10 cellular contexts compared by ENCODE assay signal in genomic region chr7:66894463-66895080, GRCh38. TPM values are rescaled to one million over a fixed set of nuclear protein-coding genes. Genes with fewer than 3 reads are reported as not detected.
DNase-seq lines count a peak whose midpoint lies in the region; ATAC-seq and TF ChIP-seq lines count a peak whose summit lies in the region.
"Had no signal": no experiment of that assay in that cellular context is flagged by ENCODE, and none has a peak within 500 bp of the region (broad histone marks: within the 10 kb centered on the region; RNA-seq: fewer than 3 reads in every experiment).

No MANE protein-coding gene starts in this region.

- no peaks in the 10 kb centered on the region for H3K4me1 Mint-ChIP-seq in T-cell
- H3K4me1 Mint-ChIP-seq: nephron had no signal

- H3K4me3 Mint-ChIP-seq in T-cell = no peak overlapping the region
- H3K4me3 Mint-ChIP-seq: nephron; T-helper 2 cell treated with Interferon-gamma antibody and Interleukin-4, amounts not matched to agents 5 μg/mL and 100 μg/mL, for 36 hours had no signal

- H3K9me3 ChIP-seq in heart left ventricle = no peaks in the 10 kb centered on the region

- H3K36me3 ChIP-seq in brain microvascular endothelial cell (replicated peaks) (no peaks in the 10 kb centered on the region), heart left ventricle (peaks cover 0 to 47% (median 5%) of the 10 kb centered on the region in 9 donors)

- no peaks in the 10 kb centered on the region for H3K9me3 Mint-ChIP-seq in T-cell
- H3K9me3 Mint-ChIP-seq: nephron; T-helper 2 cell treated with Interferon-gamma antibody and Interleukin-4, amounts not matched to agents 5 μg/mL and 100 μg/mL, for 36 hours had no signal

- H3K36me3 Mint-ChIP-seq in T-cell = peaks cover 8% of the 10 kb centered on the region

- H3K27me3 ChIP-seq in brain microvascular endothelial cell (replicated peaks) (no peaks in the 10 kb centered on the region), heart left ventricle (no peaks in the 10 kb centered on the region)

- peak; percentile 42 for DNase-seq in NCI-H2107 treated with DMSO at 0.1 percent for 48 hours (lab: John Stamatoyannopoulos, UW; ENCODE audit: unreplicated experiment)
- DNase-seq in NCI-H2107 (lab: John Stamatoyannopoulos, UW) = no peak
- peak; percentile 36 for DNase-seq in LHCN-M2 (ENCODE audit: low read depth)
- peak; percentile 20 for DNase-seq in brain microvascular endothelial cell
- DNase-seq in myocyte (ENCODE audit: low read depth) = peak; percentile 28
- no peak for DNase-seq in T-cell
- no peak for DNase-seq in cortex of kidney (lab: John Stamatoyannopoulos, UW)
- DNase-seq in heart left ventricle = no peak

- POLR2A ChIA-PET in T-cell (lab: Charles Lee) = no interaction called here

- H3K27ac Mint-ChIP-seq in T-cell = no peak overlapping the region
- H3K27ac Mint-ChIP-seq: nephron; T-helper 2 cell treated with Interferon-gamma antibody and Interleukin-4, amounts not matched to agents 5 μg/mL and 100 μg/mL, for 36 hours had no signal

- H3K27me3 Mint-ChIP-seq in T-cell = no peaks in the 10 kb centered on the region

- intact Hi-C loops in heart left ventricle (cut with DNase I) = no loop called here

- ATAC-seq in T-cell (replicated peaks in 1 of 4) = no peak
- ATAC-seq in heart left ventricle = no peak

- peak; percentile 26 for TF ChIP-seq CTCF in brain microvascular endothelial cell (IDR thresholded peaks at IDR 0.05; ENCODE audit: low read depth, low read length, missing control alignments)
- TF ChIP-seq CTCF in heart left ventricle (IDR thresholded peaks at IDR 0.05) = peak in 4 of 12 donors; percentile 12 to 22 (median 18)

- in situ Hi-C loops in brain microvascular endothelial cell (cut with HindIII; ENCODE audit: low pct_ligation_motif_present, low sequenced_read_pairs) = no loop called here

- H3K27ac ChIP-seq in brain microvascular endothelial cell (no peak overlapping the region), heart left ventricle (no peak overlapping the region)

- no peak for TF ChIP-seq POLR2A in heart left ventricle (IDR thresholded peaks at IDR 0.05)

- no peaks in the 10 kb centered on the region for H3K4me1 ChIP-seq in heart left ventricle

- WGBS in heart left ventricle, 4 donors = 65 to 78% (median 69%) methylated on average over 5 of the region's 5 CpGs

- H3K4me3 ChIP-seq in brain microvascular endothelial cell (ENCODE audit: low read depth, low read length) (no peak overlapping the region), heart left ventricle (no peak overlapping the region)

- CTCF ChIA-PET in T-cell (lab: Charles Lee) = interaction anchor here in 1 of 2 donors (0.6 kb wide), 1 partner anchor 865 kb away, joined by 7 read pairs; no protein-coding TSS in a partner anchor

RNA-seq across cellular contexts. Expression of gene TMEM248, which starts 26.5 kb away (rescaled TPM):
- total RNA-seq in LHCN-M2 (2014; rRNA removed) (153 and 170 TPM in 2 replicates), myocyte (154 TPM in 2 replicates), T-cell (10 to 100 TPM; 79.0 to 97.6 (median 91.9) TPM), heart left ventricle (100 to 1,000 TPM in 1 of 9 donors, 10 to 100 TPM in 8; 34.6 to 121 (median 55.2) TPM)
- 62.2 TPM for polyA plus RNA-seq in LHCN-M2 (2012)
- polyA plus RNA-seq in myocyte (2012) = 77.8 TPM
- polyA plus RNA-seq in heart left ventricle = 10 to 100 TPM; 12.6 to 45.7 TPM

Comparison
In these comparisons a context has a peak if more than half of its experiments do, and no peak if none do; other contexts are left out.
1. DNase-seq: peak in NCI-H2107 treated with DMSO at 0.1 percent for 48 hours (single experiment), LHCN-M2 (single experiment), brain microvascular endothelial cell (single experiment) and myocyte (single experiment); none in NCI-H2107 (single experiment), T-cell (0 of 34), cortex of kidney (single experiment) and heart left ventricle (0 of 5).